19 cellular contexts compared by ENCODE assay signal in the genomic region with DNA sequence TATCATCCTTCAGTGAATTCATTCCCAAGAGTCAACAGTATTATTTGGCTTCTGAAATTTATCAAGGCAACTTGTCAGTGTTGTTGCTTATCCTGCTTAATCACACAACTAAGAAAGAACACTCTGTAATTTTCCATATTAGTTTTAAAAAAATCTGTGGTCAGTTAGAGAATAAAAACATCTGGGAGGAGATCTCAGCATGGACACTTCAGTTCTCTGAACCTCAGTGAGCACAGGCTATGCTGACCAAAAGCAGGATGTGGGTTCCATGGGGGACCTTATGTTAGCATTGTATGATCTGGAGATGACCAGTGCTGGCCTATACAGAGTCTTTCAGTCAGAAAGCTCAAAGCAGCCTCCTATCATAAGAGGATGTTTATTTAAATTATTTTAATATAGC.
"Had no signal": no experiment of that assay in that cellular context is flagged by ENCODE, and none has a peak within 500 bp of the region (broad histone marks: within the 10 kb centered on the region; RNA-seq: fewer than 3 reads in every experiment).

No MANE protein-coding gene starts in this region.

- H3K9me3 ChIP-seq: gastrocnemius medialis, lower lobe of right lung, neutrophil, right atrium auricular region had no signal

- H3K4me3 ChIP-seq: dorsolateral prefrontal cortex, gastrocnemius medialis, left ventricle myocardium inferior, lower lobe of right lung, right atrium auricular region, sigmoid colon, skin epidermis had no signal

- H3K4me1 ChIP-seq: gastrocnemius medialis, left ventricle myocardium inferior, lower lobe of right lung, right atrium auricular region, sigmoid colon had no signal

- H3K27ac ChIP-seq: dorsolateral prefrontal cortex, gastrocnemius medialis, left ventricle myocardium inferior, lower lobe of right lung, neutrophil, right atrium auricular region, sigmoid colon, skin epidermis had no signal

- FAIRE-seq: keratinocyte, urothelium cell line had no signal

- DNase-seq: cortex of kidney; dorsolateral prefrontal cortex; effector CD8-positive, alpha-beta T cell; gastrocnemius medialis; glutamatergic neuron; left cardiac atrium; left ventricle myocardium inferior; lower lobe of right lung; mesendoderm; naive thymus-derived CD8-positive, alpha-beta T cell; posterior cingulate gyrus; sigmoid colon; stimulated activated CD4-positive, alpha-beta T cell treated with anti-CD3 and anti-CD28 coated beads, Interleukin-12 subunit alpha, Interleukin-12 subunit beta, amount 100 ng/mL, for 4 hours; stimulated activated naive CD4-positive, alpha-beta T cell treated with Interleukin-2 at 50 U/mL for 16 hours had no signal

- H3K36me3 ChIP-seq: gastrocnemius medialis, left ventricle myocardium inferior, lower lobe of right lung, neutrophil, right atrium auricular region, sigmoid colon had no signal

- H3K27me3 ChIP-seq: gastrocnemius medialis, neutrophil, right atrium auricular region, sigmoid colon had no signal
